17 cellular contexts compared by ENCODE assay signal in the genomic region with DNA sequence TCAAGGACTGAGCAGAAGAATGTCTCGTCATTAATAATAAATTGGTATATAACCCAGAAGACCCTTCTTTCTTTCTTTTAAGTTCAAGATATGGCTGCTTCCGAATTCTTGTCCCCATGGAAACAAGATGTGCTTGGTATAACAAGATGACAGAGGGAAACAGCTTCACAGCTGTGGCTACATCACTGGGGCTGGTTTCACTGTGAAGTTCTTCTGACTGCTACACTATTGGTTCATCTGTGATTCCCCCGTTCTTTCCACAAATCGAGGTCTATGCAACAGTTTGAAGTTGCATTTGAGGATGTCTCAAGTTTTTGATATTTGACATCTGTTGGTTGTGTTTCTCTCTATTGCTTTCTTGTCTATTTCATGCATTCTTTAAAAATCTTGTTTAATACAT. TPM values are rescaled to one million over a fixed set of nuclear protein-coding genes. Genes with fewer than 3 reads are reported as not detected.
DNase-seq lines count a peak whose midpoint lies in the region; ATAC-seq and TF ChIP-seq lines count a peak whose summit lies in the region.
"Had no signal": no experiment of that assay in that cellular context is flagged by ENCODE, and none has a peak within 500 bp of the region (broad histone marks: within the 10 kb centered on the region; RNA-seq: fewer than 3 reads in every experiment).

No MANE protein-coding gene starts in this region.

- H3K27me3 ChIP-seq in CD4-positive, CD25-positive, alpha-beta regulatory T cell (ENCODE audit: control insufficient read depth, insufficient read depth, low read length) = no peaks in the 10 kb centered on the region
- no peaks in the 10 kb centered on the region for H3K27me3 ChIP-seq in stomach
- H3K27me3 ChIP-seq: BLaER1 treated with 17β-estradiol and CSF1 and Interleukin-3, amounts not matched to agents 10 nM and 100 nM had no signal

- peak overlapping the region in 1 of 3 donors; percentile 45 for H3K27ac Mint-ChIP-seq in CD4-positive, CD25-positive, alpha-beta regulatory T cell
- H3K27ac Mint-ChIP-seq: activated naive CD4-positive, alpha-beta T cell treated with anti-CD3 and anti-CD28 coated beads, Interleukin-2, amount 50 U/mL, for 24 hours; dendritic cell treated with granulocyte-macrophage colony-stimulating factor and Interleukin-4, amounts not matched to agents 40 ng/mL and 50 ng/mL, for 4 days had no signal

- TF ChIP-seq EP300 in stomach (IDR thresholded peaks at IDR 0.05) = no peak

- TF ChIP-seq CTCF in stomach (IDR thresholded peaks at IDR 0.05) = no peak

- H3K4me3 ChIP-seq in CD4-positive, CD25-positive, alpha-beta regulatory T cell (ENCODE audit: low read depth, low read length) = no peak overlapping the region
- H3K4me3 ChIP-seq in stomach = no peak overlapping the region
- H3K4me3 ChIP-seq: BLaER1 treated with 17β-estradiol and CSF1 and Interleukin-3, amounts not matched to agents 10 nM and 100 nM; GM23248; skin epidermis had no signal

- no peaks in the 10 kb centered on the region for H3K9me3 ChIP-seq in CD4-positive, CD25-positive, alpha-beta regulatory T cell (ENCODE audit: control insufficient read depth in 2 of 2, low read length in 2 of 2)
- H3K9me3 ChIP-seq in stomach = no peaks in the 10 kb centered on the region

- H3K27ac ChIP-seq in CD4-positive, CD25-positive, alpha-beta regulatory T cell (ENCODE audit: insufficient read depth, low read length, poor library complexity, severe bottlenecking) = no peak overlapping the region
- H3K27ac ChIP-seq in stomach = no peak overlapping the region
- H3K27ac ChIP-seq: GM23248 had no signal

- no peaks in the 10 kb centered on the region for H3K4me1 ChIP-seq in CD4-positive, CD25-positive, alpha-beta regulatory T cell (ENCODE audit: control insufficient read depth, insufficient read depth, low read length, poor library complexity, severe bottlenecking)
- H3K4me1 ChIP-seq in stomach = no peaks in the 10 kb centered on the region

- TF ChIP-seq POLR2A in stomach (IDR thresholded peaks at IDR 0.05) = no peak

- peak; percentile 60 to 72 for ATAC-seq in CD4-positive, CD25-positive, alpha-beta regulatory T cell (ENCODE audit: low read depth in 2 of 2)
- ATAC-seq in HG02981 (IDR thresholded peaks at IDR 0.05; ENCODE audit: unreplicated experiment) = peak; percentile 67
- no peak for ATAC-seq in GM19351 (IDR thresholded peaks at IDR 0.05; ENCODE audit: unreplicated experiment)
- ATAC-seq in HG03439 (IDR thresholded peaks at IDR 0.05; ENCODE audit: unreplicated experiment) = no peak
- ATAC-seq: HepG2 had no signal

- intact Hi-C loops in stomach (cut with DNase I; ENCODE audit: low total_unique reads) = no loop called here

- H3K36me3 ChIP-seq in CD4-positive, CD25-positive, alpha-beta regulatory T cell (ENCODE audit: control insufficient read depth, insufficient read depth, low read length) = no peaks in the 10 kb centered on the region
- H3K36me3 ChIP-seq in stomach = no peaks in the 10 kb centered on the region
- H3K36me3 ChIP-seq: BLaER1 treated with 17β-estradiol and CSF1 and Interleukin-3, amounts not matched to agents 10 nM and 100 nM had no signal

- H3K4me1 Mint-ChIP-seq in CD4-positive, CD25-positive, alpha-beta regulatory T cell = peaks cover 10 to 25% (median 15%) of the 10 kb centered on the region in 4 donors

- peaks cover 4% of the 10 kb centered on the region for H3K27me3 Mint-ChIP-seq in CD4-positive, CD25-positive, alpha-beta regulatory T cell
- H3K27me3 Mint-ChIP-seq: activated naive CD4-positive, alpha-beta T cell treated with anti-CD3 and anti-CD28 coated beads, Interleukin-2, amount 50 U/mL, for 24 hours; dendritic cell treated with granulocyte-macrophage colony-stimulating factor and Interleukin-4, amounts not matched to agents 40 ng/mL and 50 ng/mL, for 4 days had no signal

- WGBS in stomach, 5 donors = 65 to 80% (median 78%) methylated on average over 4 of the region's 4 CpGs

- H3K36me3 Mint-ChIP-seq in CD4-positive, CD25-positive, alpha-beta regulatory T cell = no peaks in the 10 kb centered on the region
- H3K36me3 Mint-ChIP-seq: activated naive CD4-positive, alpha-beta T cell treated with anti-CD3 and anti-CD28 coated beads, Interleukin-2, amount 50 U/mL, for 24 hours had no signal

- H3K4me3 Mint-ChIP-seq in CD4-positive, CD25-positive, alpha-beta regulatory T cell = no peak overlapping the region
- H3K4me3 Mint-ChIP-seq: activated naive CD4-positive, alpha-beta T cell treated with anti-CD3 and anti-CD28 coated beads, Interleukin-2, amount 50 U/mL, for 24 hours; dendritic cell treated with granulocyte-macrophage colony-stimulating factor and Interleukin-4, amounts not matched to agents 40 ng/mL and 50 ng/mL, for 4 days had no signal

- DNase-seq in CD4-positive, CD25-positive, alpha-beta regulatory T cell = peak in 2 of 3 donors; percentile 22
- DNase-seq in activated T-helper 1 cell treated with Interleukin-2 at 50 U/mL for 16 hours (ENCODE audit: low read depth) = peak; percentile 10
- peak; percentile 58 for DNase-seq in medulla oblongata (ENCODE audit: extremely low spot score)
- DNase-seq in SW480 (ENCODE audit: low spot score) = no peak
- no peak for DNase-seq in stomach
- DNase-seq: GM23248, OCI-M1 had no signal

- H3K9me3 Mint-ChIP-seq in CD4-positive, CD25-positive, alpha-beta regulatory T cell = no peaks in the 10 kb centered on the region
- H3K9me3 Mint-ChIP-seq: activated naive CD4-positive, alpha-beta T cell treated with anti-CD3 and anti-CD28 coated beads, Interleukin-2, amount 50 U/mL, for 24 hours; dendritic cell treated with granulocyte-macrophage colony-stimulating factor and Interleukin-4, amounts not matched to agents 40 ng/mL and 50 ng/mL, for 4 days had no signal

RNA-seq across cellular contexts. Expression of gene DTHD1, which starts 12.3 kb away (rescaled TPM):
- total RNA-seq in CD4-positive, CD25-positive, alpha-beta regulatory T cell = 3.3 TPM
- under 1 TPM in 3 of 4 donors, not detected in 1; 0.09 to 0.38 (median 0.10) TPM for polyA plus RNA-seq in CD4-positive, CD25-positive, alpha-beta regulatory T cell
- total RNA-seq in stomach = 1 to 10 TPM in 1 of 5 donors, not detected in 4; 1.2 TPM
- not detected for polyA plus RNA-seq in stomach
- total RNA-seq: GM23248, HepG2, kidney epithelial cell had no signal
- polyA plus RNA-seq: GM23248, HepG2, neural cell had no signal

RNA-seq across cellular contexts. Expression of gene ARAP2, which starts 24.8 kb away (rescaled TPM):
- 92.2 TPM for total RNA-seq in CD4-positive, CD25-positive, alpha-beta regulatory T cell
- 10 to 100 TPM; 10.2 to 21.2 (median 13.9) TPM for polyA plus RNA-seq in CD4-positive, CD25-positive, alpha-beta regulatory T cell
- total RNA-seq in stomach = 10 to 100 TPM; 12.7 to 69.4 (median 27.7) TPM
- polyA plus RNA-seq in stomach = 1 to 10 TPM; 2.2 to 4.6 (median 2.6) TPM
- total RNA-seq: GM23248 had no signal
- polyA plus RNA-seq: GM23248 had no signal

Comparison
In these comparisons a context has a peak if more than half of its experiments do, and no peak if none do; other contexts are left out.
1. ATAC-seq: peak in CD4-positive, CD25-positive, alpha-beta regulatory T cell (2 of 2) and HG02981 (single experiment); none in GM19351 (single experiment) and HG03439 (single experiment).
2. DNase-seq: peak in CD4-positive, CD25-positive, alpha-beta regulatory T cell (2 of 3), activated T-helper 1 cell treated with Interleukin-2 at 50 U/mL for 16 hours (single experiment) and medulla oblongata (single experiment); none in SW480 (single experiment) and stomach (single experiment).